In genomic region chr17:9928601-9929341, GRCh38 we compare ENCODE assay signal across 8 cellular contexts. TPM values are rescaled to one million over a fixed set of nuclear protein-coding genes. Genes with fewer than 3 reads are reported as not detected.
DNase-seq lines count a peak whose midpoint lies in the region; ATAC-seq lines count a peak whose summit lies in the region.

No MANE protein-coding gene starts in this region.

- CTCF ChIA-PET in activated naive CD4-positive, alpha-beta T cell treated with anti-CD3 and anti-CD28 coated beads for 36 hours (lab: Charles Lee): interaction anchor here (0.6 to 1.4 kb wide), 2 partner anchors 205 to 689 kb away, joined by 3 to 7 read pairs; no protein-coding TSS in a partner anchor

- H3K36me3 Mint-ChIP-seq in activated naive CD4-positive, alpha-beta T cell treated with anti-CD3 and anti-CD28 coated beads for 36 hours (ENCODE audit: low read depth): no peaks in the 10 kb centered on the region
- no peaks in the 10 kb centered on the region for H3K36me3 Mint-ChIP-seq in activated T-helper 17 cell treated with anti-CD3 and anti-CD28 coated beads, Interleukin-2, amount 50 U/mL, for 72 hours (ENCODE audit: low read depth)

- DNase-seq in ELF-1 (ENCODE audit: low read depth, low spot score) (peak; percentile 75), NCI-H460 (ENCODE audit: extremely low read depth, low read depth) (peak; percentile 86), ecto neural progenitor cell (ENCODE audit: low spot score) (peak; percentile 67), non-pigmented ciliary epithelial cell (ENCODE audit: low read depth) (peak; percentile 61), GM19238 (ENCODE audit: insufficient read length, low spot score) (no peak)
- DNase-seq in activated naive CD4-positive, alpha-beta T cell treated with anti-CD3 and anti-CD28 coated beads for 36 hours: no peak

- no peak overlapping the region for H3K27ac Mint-ChIP-seq in activated naive CD4-positive, alpha-beta T cell treated with anti-CD3 and anti-CD28 coated beads for 36 hours
- H3K27ac Mint-ChIP-seq in activated T-helper 17 cell treated with anti-CD3 and anti-CD28 coated beads, Interleukin-2, amount 50 U/mL, for 72 hours: no peak overlapping the region

- no peaks in the 10 kb centered on the region for H3K9me3 Mint-ChIP-seq in activated naive CD4-positive, alpha-beta T cell treated with anti-CD3 and anti-CD28 coated beads for 36 hours
- H3K9me3 Mint-ChIP-seq in activated T-helper 17 cell treated with anti-CD3 and anti-CD28 coated beads, Interleukin-2, amount 50 U/mL, for 72 hours: no peaks in the 10 kb centered on the region

- no peak for ATAC-seq in HG03342 (IDR thresholded peaks at IDR 0.05; ENCODE audit: unreplicated experiment)
- no peak for ATAC-seq in activated T-helper 17 cell treated with anti-CD3 and anti-CD28 coated beads, Interleukin-2, amount 50 U/mL, for 72 hours (replicated peaks)

- H3K4me1 Mint-ChIP-seq in activated naive CD4-positive, alpha-beta T cell treated with anti-CD3 and anti-CD28 coated beads for 36 hours (ENCODE audit: low read depth): peaks cover 2% of the 10 kb centered on the region
- H3K4me1 Mint-ChIP-seq in activated T-helper 17 cell treated with anti-CD3 and anti-CD28 coated beads, Interleukin-2, amount 50 U/mL, for 72 hours: no peaks in the 10 kb centered on the region

- H3K27me3 Mint-ChIP-seq in activated naive CD4-positive, alpha-beta T cell treated with anti-CD3 and anti-CD28 coated beads for 36 hours (ENCODE audit: low read depth): no peaks in the 10 kb centered on the region
- H3K27me3 Mint-ChIP-seq in activated T-helper 17 cell treated with anti-CD3 and anti-CD28 coated beads, Interleukin-2, amount 50 U/mL, for 72 hours: peaks cover 9% of the 10 kb centered on the region

- intact Hi-C loops in activated naive CD4-positive, alpha-beta T cell treated with anti-CD3 and anti-CD28 coated beads for 36 hours (cut with micrococcal nuclease): no loop called here

- H3K4me3 Mint-ChIP-seq in activated naive CD4-positive, alpha-beta T cell treated with anti-CD3 and anti-CD28 coated beads for 36 hours: no peak overlapping the region
- no peak overlapping the region for H3K4me3 Mint-ChIP-seq in activated T-helper 17 cell treated with anti-CD3 and anti-CD28 coated beads, Interleukin-2, amount 50 U/mL, for 72 hours

RNA-seq across cellular contexts. Expression of gene RCVRN, which starts 23.7 kb away (rescaled TPM):
- total RNA-seq in NCI-H460 (2014; rRNA removed; shearing (Covaris generic)): not detected in 2 replicates
- not detected in 2 replicates for polyA plus RNA-seq in NCI-H460 (2014; cell fraction: nucleus; rRNA removed)
- not detected for total RNA-seq in activated naive CD4-positive, alpha-beta T cell treated with anti-CD3 and anti-CD28 coated beads for 36 hours
- total RNA-seq in activated T-helper 17 cell treated with anti-CD3 and anti-CD28 coated beads, Interleukin-2, amount 50 U/mL, for 72 hours: not detected

Comparison
In these comparisons a context has a peak if more than half of its experiments do, and no peak if none do; other contexts are left out.
1. DNase-seq: peak in ELF-1 (single experiment), NCI-H460 (single experiment), ecto neural progenitor cell (single experiment) and non-pigmented ciliary epithelial cell (single experiment); none in activated naive CD4-positive, alpha-beta T cell treated with anti-CD3 and anti-CD28 coated beads for 36 hours (single experiment) and GM19238 (single experiment).